ENCODE assay signal across 8 cellular contexts in genomic region chr6:113856011-113856551, GRCh38. TPM values are rescaled to one million over a fixed set of nuclear protein-coding genes. Genes with fewer than 3 reads are reported as not detected.
DNase-seq lines count a peak whose midpoint lies in the region; ATAC-seq and TF ChIP-seq lines count a peak whose summit lies in the region.

No MANE protein-coding gene starts in this region.

- in situ Hi-C loops in GM23248 (cut with MboI), result loop anchor here (10.0 kb wide), 2 partner anchors 161 to 441 kb away; no protein-coding TSS in a partner anchor

- no peak for TF ChIP-seq POLR2A in lower leg skin (IDR thresholded peaks at IDR 0.05)

- peaks cover 40% of the 10 kb centered on the region for H3F3A ChIP-seq in GM23248 (ENCODE audit: insufficient read depth)

- H3K79me2 ChIP-seq in GM23248 (ENCODE audit: insufficient read depth), result peaks cover 40% of the 10 kb centered on the region

- H3K9ac ChIP-seq in GM23248 (peak overlapping the region; percentile 100), colonic mucosa (ENCODE audit: low read depth in 2 of 2, low read length in 2 of 2) (peak overlapping the region; percentile 68 to 100)

- WGBS in GM23248 (ENCODE audit: low coverage in 1 of 2, low lambda C conversion rate in 2 of 2, missing lambda C conversion rate in 2 of 2), 2 experiments, result 1% methylated on average over 20 of the region's 20 CpGs
- WGBS in lower leg skin, 2 donors, result 1% methylated on average over 20 of the region's 20 CpGs

- peak overlapping the region; percentile 90 for H3K4me2 ChIP-seq in GM23248 (ENCODE audit: unreplicated experiment)

- H2AFZ ChIP-seq in GM23248, result peak overlapping the region; percentile 76

- no peaks in the 10 kb centered on the region for H3K9me2 ChIP-seq in GM23248 (ENCODE audit: insufficient read depth)

- H3K27ac ChIP-seq in AG04450 (ENCODE audit: low read depth, low read length), result peak overlapping the region; percentile 73
- H3K27ac ChIP-seq in GM23248, result peak overlapping the region; percentile 100
- H3K27ac ChIP-seq in colonic mucosa, result peak overlapping the region; percentile 99
- peak overlapping the region; percentile 82 for H3K27ac ChIP-seq in upper lobe of right lung

- H3K27me3 ChIP-seq in AG04450 (ENCODE audit: control insufficient read depth, insufficient read depth, low read length), result no peaks in the 10 kb centered on the region
- no peaks in the 10 kb centered on the region for H3K27me3 ChIP-seq in GM23248 (replicated peaks; ENCODE audit: insufficient read depth)
- no peaks in the 10 kb centered on the region for H3K27me3 ChIP-seq in colonic mucosa
- peaks cover 4% of the 10 kb centered on the region for H3K27me3 ChIP-seq in upper lobe of right lung

- no peak for ATAC-seq in upper lobe of right lung
- no peak for ATAC-seq in GM21825 (IDR thresholded peaks at IDR 0.05; ENCODE audit: unreplicated experiment)

- no peaks in the 10 kb centered on the region for H4K20me1 ChIP-seq in GM23248 (ENCODE audit: insufficient read depth)

- DNase-seq in AG04450 (ENCODE audit: low read depth, low spot score), result no peak
- DNase-seq in GM23248, result peak; percentile 71
- DNase-seq in NCI-H82 treated with DMSO at 0.1 percent for 48 hours (lab: John Stamatoyannopoulos, UW; ENCODE audit: unreplicated experiment), result peak; percentile 74
- DNase-seq in colonic mucosa, result peak; percentile 51
- peak in 1 of 2 donors; percentile 31 for DNase-seq in lower leg skin (ENCODE audit: low spot score in 2 of 2)
- no peak for DNase-seq in upper lobe of right lung
- no peak for DNase-seq in 8988T

- intact Hi-C loops in colonic mucosa (cut with DNase I) (loop anchor here (10.0 kb wide), 1 partner anchor 141 kb away; no protein-coding TSS in a partner anchor), lower leg skin (cut with DNase I; ENCODE audit: low total_unique reads) (loop anchor here (10.0 kb wide), 1 partner anchor 221 kb away; no protein-coding TSS in a partner anchor), upper lobe of right lung (cut with DNase I) (no loop called here)

- POLR2A ChIA-PET in AG04450 (lab: Yijun Ruan, JAX), result no interaction called here

- H3K9me3 ChIP-seq in AG04450 (ENCODE audit: control insufficient read depth, insufficient read depth, low read length) (peaks cover 3% of the 10 kb centered on the region; the same call in 1 of the 2 replicates), GM23248 (ENCODE audit: low read depth) (no peaks in the 10 kb centered on the region), colonic mucosa (no peaks in the 10 kb centered on the region), upper lobe of right lung (no peaks in the 10 kb centered on the region)

- H3K36me3 ChIP-seq in GM23248 (ENCODE audit: low read depth) (0 out of 2 replicates have a peak, but pooled peaks cover 5% of the 10 kb centered on the region), colonic mucosa (no peaks in the 10 kb centered on the region), upper lobe of right lung (no peaks in the 10 kb centered on the region)

- CTCF ChIA-PET in AG04450 (lab: Charles Lee), result no interaction called here

- H3K4me3 ChIP-seq in AG04450 (ENCODE audit: low read depth, low read length) (peak overlapping the region; percentile 99), GM23248 (peak overlapping the region; percentile 100), colonic mucosa (peak overlapping the region; percentile 84), lower leg skin (ENCODE audit: low read depth, poor library complexity, severe bottlenecking) (peak overlapping the region; percentile 6), upper lobe of right lung (peak overlapping the region; percentile 78)

- TF ChIP-seq CTCF in AG04450 (IDR thresholded peaks at IDR 0.05; ENCODE audit: low read depth, low read length) (no peak), colonic mucosa (IDR thresholded peaks at IDR 0.05) (no peak), lower leg skin (IDR thresholded peaks at IDR 0.05) (no peak), upper lobe of right lung (IDR thresholded peaks at IDR 0.05) (no peak)

- H3K4me1 ChIP-seq in GM23248 (ENCODE audit: insufficient read depth), result no peaks in the 10 kb centered on the region
- H3K4me1 ChIP-seq in colonic mucosa, result no peaks in the 10 kb centered on the region
- H3K4me1 ChIP-seq in upper lobe of right lung, result no peaks in the 10 kb centered on the region

RNA-seq across cellular contexts. Expression of gene MARCKS, which starts 1.1 kb away (rescaled TPM):
- 81.3 and 127 TPM in 2 replicates for polyA plus RNA-seq in AG04450 (2011; rRNA removed)
- 29.2 and 56.8 TPM in 2 replicates for polyA minus RNA-seq in AG04450 (2011; rRNA and poly(A)+ RNA removed)
- 154 and 210 TPM in 2 replicates for total RNA-seq in GM23248 (2014; rRNA removed; shearing (Covaris generic))
- 105 and 109 TPM in 2 replicates for polyA plus RNA-seq in GM23248 (2016; fragmentation: Nextera tagmentation; extraction: Ambion mirVana)
- total RNA-seq in colonic mucosa, result 100 to 1,000 TPM; 228 to 242 TPM
- total RNA-seq in lower leg skin, result 100 to 1,000 TPM in 1 of 4 donors, 10 to 100 TPM in 3; 48.6 to 130 (median 66.2) TPM
- total RNA-seq in upper lobe of right lung, result 73.4 TPM

Comparison
In these comparisons a context has a peak if more than half of its experiments do, and no peak if none do; other contexts are left out.
1. DNase-seq: peak in GM23248 (single experiment), NCI-H82 treated with DMSO at 0.1 percent for 48 hours (single experiment) and colonic mucosa (single experiment); none in AG04450 (single experiment), upper lobe of right lung (single experiment) and 8988T (single experiment).
2. H3K4me3 ChIP-seq: peak in every context shown above with its lines; median percentile 100 in GM23248; 99 in AG04450; 84 in colonic mucosa; 78 in upper lobe of right lung; 6 in lower leg skin.
3. Peak in every context shown above with its lines, with median percentiles within 50 percentile points of each other: H3K27ac ChIP-seq.